In the genomic region with DNA sequence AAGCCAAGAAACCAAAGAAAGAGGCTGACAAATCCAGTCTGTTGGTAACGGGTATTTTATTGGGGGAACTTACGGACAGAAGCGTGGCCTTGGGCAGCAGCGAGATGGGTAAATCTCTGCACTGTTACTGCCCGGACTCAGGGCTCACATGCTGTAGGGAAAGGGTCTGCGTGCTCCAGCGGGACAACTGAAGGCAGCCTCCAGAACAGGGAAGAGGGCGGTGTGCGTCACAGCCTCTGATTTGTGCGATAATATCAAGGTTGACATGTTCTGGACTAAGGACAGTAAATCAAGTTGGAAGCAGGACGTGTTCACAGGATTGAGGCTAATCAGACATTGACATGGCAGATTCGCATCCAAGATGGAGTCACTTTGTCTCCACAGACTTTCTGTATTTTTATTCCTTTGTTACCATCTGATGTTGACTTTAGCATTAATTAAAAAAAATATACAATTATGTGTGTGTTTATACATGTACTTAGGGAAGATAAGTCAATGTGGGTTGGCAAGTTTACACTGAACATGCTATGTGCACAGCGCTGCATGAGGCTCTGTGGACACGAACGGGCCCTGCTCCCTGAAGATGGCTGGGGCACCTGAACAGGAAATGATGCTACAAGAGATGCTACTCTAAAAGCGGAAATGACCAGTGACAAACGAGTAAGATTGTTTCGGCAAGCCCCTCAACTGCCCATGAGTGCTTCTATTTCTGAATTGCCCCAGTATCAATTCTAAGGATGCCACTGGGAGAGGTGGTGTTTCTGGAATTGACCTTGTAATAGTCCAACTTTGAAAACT, we compare ENCODE assay signal across 20 cellular contexts. TPM values are rescaled to one million over a fixed set of nuclear protein-coding genes. Genes with fewer than 3 reads are reported as not detected.
DNase-seq lines count a peak whose midpoint lies in the region; ATAC-seq and TF ChIP-seq lines count a peak whose summit lies in the region.
"Had no signal": no experiment of that assay in that cellular context is flagged by ENCODE, and none has a peak within 500 bp of the region (broad histone marks: within the 10 kb centered on the region; RNA-seq: fewer than 3 reads in every experiment).

No MANE protein-coding gene starts in this region.

- no peak overlapping the region for H3K4me3 Mint-ChIP-seq in H9
- H3K4me3 Mint-ChIP-seq: CD14-positive monocyte; CD4-positive, alpha-beta memory T cell; GM23338; HFFc6 had no signal

- no peak overlapping the region; a peak in 1 of 7 replicates for H3K27ac Mint-ChIP-seq in H9
- H3K27ac Mint-ChIP-seq: CD14-positive monocyte; CD4-positive, alpha-beta memory T cell; GM23338; HFFc6 had no signal

- no peak overlapping the region for H4K91ac ChIP-seq in H9 (ENCODE audit: insufficient read length, low read depth, low read length)

- H3K4ac ChIP-seq in H9 (ENCODE audit: low read depth, low read length), result no peak overlapping the region

- H3K9me3 ChIP-seq in H9 (ENCODE audit: control insufficient read depth, low read depth, low read length), result no peaks in the 10 kb centered on the region
- H3K9me3 ChIP-seq in OCI-LY3 (ENCODE audit: insufficient read depth, low read length), result no peaks in the 10 kb centered on the region
- no peaks in the 10 kb centered on the region for H3K9me3 ChIP-seq in esophagus muscularis mucosa
- H3K9me3 ChIP-seq: BE2C had no signal

- H2BK20ac ChIP-seq in H9 (ENCODE audit: low read depth, low read length, poor library complexity, severe bottlenecking), result no peak overlapping the region

- H3K27ac ChIP-seq in H9 (ENCODE audit: insufficient read length, low read depth, low read length) (no peak overlapping the region), OCI-LY3 (ENCODE audit: low read length) (no peak overlapping the region), esophagus muscularis mucosa (replicated peaks in 1 of 4) (no peak overlapping the region)
- H3K27ac ChIP-seq: HL-60 had no signal

- H3K27me3 ChIP-seq in H9 (ENCODE audit: insufficient read depth, low read length) (no peaks in the 10 kb centered on the region), OCI-LY3 (ENCODE audit: low read depth, low read length) (no peaks in the 10 kb centered on the region), esophagus muscularis mucosa (no peaks in the 10 kb centered on the region)
- H3K27me3 ChIP-seq: BE2C had no signal

- no peak overlapping the region for H3K23ac ChIP-seq in H9 (ENCODE audit: insufficient read length, low read depth, low read length)

- no peak overlapping the region for H2BK15ac ChIP-seq in H9 (ENCODE audit: low read depth, low read length)

- H3T11ph ChIP-seq in H9 (ENCODE audit: low read length), result no peak overlapping the region

- peak overlapping the region; percentile 61 for H4K8ac ChIP-seq in H9 (replicated peaks; ENCODE audit: insufficient read length, low read depth, low read length)

- H3K27me3 Mint-ChIP-seq in H9 (ENCODE audit: low read depth), result peaks cover 15% of the 10 kb centered on the region

- H3K4me1 Mint-ChIP-seq in H9, result no peaks in the 10 kb centered on the region
- H3K4me1 Mint-ChIP-seq: CD14-positive monocyte; CD4-positive, alpha-beta memory T cell; GM23338 had no signal

- TF ChIP-seq EP300 in esophagus muscularis mucosa (IDR thresholded peaks at IDR 0.05), result no peak

- no peak for ATAC-seq in HG02798 (IDR thresholded peaks at IDR 0.05; ENCODE audit: poor library complexity, unreplicated experiment)
- ATAC-seq: GM23338, HCT116 had no signal

- H3K4me1 ChIP-seq in H9 (ENCODE audit: insufficient read depth, low read length) (no peaks in the 10 kb centered on the region), OCI-LY3 (ENCODE audit: low read length) (peaks cover 6% of the 10 kb centered on the region), esophagus muscularis mucosa (no peaks in the 10 kb centered on the region)
- H3K4me1 ChIP-seq: BE2C had no signal

- TF ChIP-seq CTCF in H9 (conservative IDR thresholded peaks at IDR 0.05), result no peak
- TF ChIP-seq CTCF in OCI-LY3 (IDR thresholded peaks at IDR 0.05; ENCODE audit: low read depth, low read length), result no peak
- TF ChIP-seq CTCF in esophagus muscularis mucosa (IDR thresholded peaks at IDR 0.05), result no peak

- H3K4me3 ChIP-seq in OCI-LY3 (ENCODE audit: low read length) (no peak overlapping the region), esophagus muscularis mucosa (no peak overlapping the region)
- H3K4me3 ChIP-seq: GM23338 had no signal

- H3K9ac ChIP-seq in H9 (ENCODE audit: extremely low read depth, insufficient read length, low read length) (no peak overlapping the region), OCI-LY3 (ENCODE audit: low read length) (no peak overlapping the region)

- H3K79me1 ChIP-seq in H9 (ENCODE audit: insufficient read depth, low read depth, low read length, poor library complexity, severe bottlenecking), result no peaks in the 10 kb centered on the region

- H3K79me2 ChIP-seq in H9 (ENCODE audit: insufficient read depth, low read length) (no peaks in the 10 kb centered on the region), OCI-LY3 (ENCODE audit: low read length) (no peaks in the 10 kb centered on the region)

- no CpG with 5 or more reads among the region's 18 CpGs for WGBS in H9 (ENCODE audit: extremely low coverage, insufficient read length, low lambda C conversion rate)
- WGBS in esophagus muscularis mucosa, result 90% methylated on average over 18 of the region's 18 CpGs

- intact Hi-C loops in esophagus muscularis mucosa (cut with DNase I), result no loop called here

- no peaks in the 10 kb centered on the region for H3K36me3 Mint-ChIP-seq in H9 (ENCODE audit: insufficient read depth in 1 of 3, low read depth in 3 of 3)
- H3K36me3 Mint-ChIP-seq: CD14-positive monocyte; CD4-positive, alpha-beta memory T cell had no signal

- no peak overlapping the region for H2BK120ac ChIP-seq in H9 (ENCODE audit: low read depth, low read length, poor library complexity, severe bottlenecking)

- DNase-seq in H9 (no peak), esophagus muscularis mucosa (ENCODE audit: extremely low spot score) (peak; percentile 84), SIG-M5 (lab: John Stamatoyannopoulos, UW) (no peak), NCI-H345 treated with DMSO at 0.1 percent for 48 hours (lab: John Stamatoyannopoulos, UW; ENCODE audit: unreplicated experiment) (no peak), GM03348 (ENCODE audit: low spot score) (no peak)
- DNase-seq: ACHN; BE2C; CD4-positive, alpha-beta memory T cell; DMS153; DMS79; GDM1; HFFc6 had no signal

- no peak overlapping the region for H2BK12ac ChIP-seq in H9 (ENCODE audit: insufficient read length, low read depth, low read length)

- H2AFZ ChIP-seq in H9 (ENCODE audit: low read length) (no peak overlapping the region), OCI-LY3 (ENCODE audit: low read depth, low read length) (peak overlapping the region; percentile 64; the same call in 1 of the 2 replicates)
- H2AFZ ChIP-seq: GM23338 had no signal

- H3K36me3 ChIP-seq in OCI-LY3 (replicated peaks; ENCODE audit: low read depth, low read length) (no peaks in the 10 kb centered on the region), esophagus muscularis mucosa (no peaks in the 10 kb centered on the region)
- H3K36me3 ChIP-seq: BE2C had no signal

- H2AK5ac ChIP-seq in H9 (ENCODE audit: insufficient read length, low read length), result no peak overlapping the region

- H2BK5ac ChIP-seq in H9 (ENCODE audit: insufficient read length, low read length), result no peak overlapping the region

- H3K23me2 ChIP-seq in H9 (ENCODE audit: insufficient read length, low read depth, low read length, poor library complexity, severe bottlenecking), result no peaks in the 10 kb centered on the region

- no peak overlapping the region for H3K18ac ChIP-seq in H9 (ENCODE audit: insufficient read length, low read depth, low read length)

- no peak overlapping the region for H3K14ac ChIP-seq in H9 (ENCODE audit: insufficient read depth, low read length)

- H4K20me1 ChIP-seq in H9 (ENCODE audit: control insufficient read depth, insufficient read depth, insufficient read length) (no peaks in the 10 kb centered on the region), OCI-LY3 (ENCODE audit: insufficient read depth, low read length) (no peaks in the 10 kb centered on the region)

- no peak overlapping the region for H4K5ac ChIP-seq in H9 (ENCODE audit: insufficient read length, low read depth, low read length)

- H3K4me2 ChIP-seq in H9 (ENCODE audit: insufficient read depth, insufficient read length, low read length) (no peak overlapping the region), OCI-LY3 (ENCODE audit: low read length) (peak overlapping the region; percentile 4; the same call in 1 of the 2 replicates)
- H3K4me2 ChIP-seq: GM23338 had no signal

- H3K56ac ChIP-seq in H9 (ENCODE audit: insufficient read length, low read depth, low read length), result no peak overlapping the region

- TF ChIP-seq POLR2A in esophagus muscularis mucosa (IDR thresholded peaks at IDR 0.05; ENCODE audit: low read depth), result no peak

- no peaks in the 10 kb centered on the region; a peak in 1 of 5 replicates for H3K9me3 Mint-ChIP-seq in H9
- H3K9me3 Mint-ChIP-seq: HFFc6 had no signal

RNA-seq across cellular contexts. Expression of gene DCDC2C, which starts 22.6 kb away (rescaled TPM):
- total RNA-seq in H9 (2021) (not detected in 2 replicates), esophagus muscularis mucosa (under 1 TPM in 1 of 4 donors, not detected in 3; 0.83 TPM)
- total RNA-seq: CD4-positive, alpha-beta memory T cell; Daoy; GM23338; HFFc6 had no signal

RNA-seq across cellular contexts. Expression of gene ALLC, which starts 22.7 kb away (rescaled TPM):
- not detected in 2 replicates for total RNA-seq in H9 (2021)
- total RNA-seq in esophagus muscularis mucosa, result not detected
- total RNA-seq: CD4-positive, alpha-beta memory T cell; GM23338; HFFc6; HT1080 had no signal
